19 cellular contexts compared by ENCODE assay signal in genomic region chr11:67178421-67178820, GRCh38.
"Had no signal": no experiment of that assay in that cellular context is flagged by ENCODE, and none has a peak within 500 bp of the region (broad histone marks: within the 10 kb centered on the region; RNA-seq: fewer than 3 reads in every experiment).

No MANE protein-coding gene starts in this region.

- FAIRE-seq: pancreas had no signal

- H3K9me3 ChIP-seq: ascending aorta, colonic mucosa, esophagus muscularis mucosa, gastroesophageal sphincter, left ventricle myocardium inferior, neutrophil, pancreas, psoas muscle, tibial nerve had no signal

- H3K4me3 ChIP-seq: ascending aorta, colonic mucosa, dorsolateral prefrontal cortex, esophagus muscularis mucosa, gastroesophageal sphincter, left ventricle myocardium inferior, pancreas, psoas muscle, tibial nerve had no signal

- H3K27ac ChIP-seq: ascending aorta, colonic mucosa, dorsolateral prefrontal cortex, esophagus muscularis mucosa, gastroesophageal sphincter, left ventricle myocardium inferior, neutrophil, pancreas, psoas muscle, tibial nerve had no signal

- DNase-seq: activated CD4-positive, alpha-beta memory T cell treated with anti-CD3 and anti-CD28 coated beads, Interleukin-2, amount 10 ng/mL, durations not matched to agents 7 days and 5 days; activated CD4-positive, alpha-beta T cell treated with anti-CD3 and anti-CD28 coated beads, Interleukin-2, amount 10 ng/mL, durations not matched to agents 24 days and 14 days; activated gamma-delta T cell treated with Interleukin-2 at 50 U/mL for 16 hours; central memory CD4-positive, alpha-beta T cell; colonic mucosa; dorsolateral prefrontal cortex; head of caudate nucleus; hypothalamus; left ventricle myocardium inferior; pancreas; psoas muscle; right cardiac atrium; stimulated activated CD4-positive, alpha-beta T cell treated with anti-CD3 and anti-CD28 coated beads, Interleukin-1b, Interleukin-23, amount 100 ng/mL, for 48 hours; stimulated activated naive CD8-positive, alpha-beta T cell treated with anti-CD3 and anti-CD28 coated beads, Interleukin-15, amount 100 ng/mL, for 72 hours had no signal

- H3K27me3 ChIP-seq: ascending aorta, colonic mucosa, dorsolateral prefrontal cortex, esophagus muscularis mucosa, gastroesophageal sphincter, neutrophil, pancreas, tibial nerve had no signal

- H3K4me1 ChIP-seq: ascending aorta, colonic mucosa, pancreas, psoas muscle had no signal

- ATAC-seq: gastroesophageal sphincter; pancreas; psoas muscle; right cardiac atrium; stimulated activated naive CD8-positive, alpha-beta T cell treated with anti-CD3 and anti-CD28 coated beads, Interleukin-15, amount 100 ng/mL, for 72 hours had no signal
